In genomic region chr17:52536466-52536865, GRCh38 we compare ENCODE assay signal across 17 cellular contexts.
"Had no signal": no experiment of that assay in that cellular context is flagged by ENCODE, and none has a peak within 500 bp of the region (broad histone marks: within the 10 kb centered on the region; RNA-seq: fewer than 3 reads in every experiment).

No MANE protein-coding gene starts in this region.

- H3K4me3 ChIP-seq: coronary artery, lung had no signal

- H3K27ac ChIP-seq: coronary artery, parathyroid adenoma had no signal

- H3K4me1 ChIP-seq: parathyroid adenoma had no signal

- ATAC-seq: activated CD4-positive, alpha-beta T cell treated with anti-CD3 and anti-CD28 coated beads for 36 hours; esophagus mucosa; T-helper 17 cell had no signal

- DNase-seq: activated CD4-positive, alpha-beta memory T cell treated with anti-CD3 and anti-CD28 coated beads, Interleukin-2, amount 10 ng/mL, durations not matched to agents 7 days and 5 days; activated CD4-positive, alpha-beta T cell treated with anti-CD3 and anti-CD28 coated beads for 36 hours; activated effector memory CD4-positive, alpha-beta T cell treated with Interleukin-2 at 50 U/mL for 16 hours; activated naive CD4-positive, alpha-beta T cell treated with anti-CD3 and anti-CD28 coated beads, Interleukin-2, amount 50 U/mL, for 16 hours; activated T-cell treated with anti-CD3 and anti-CD28 coated beads, Interleukin-2, amount 50 U/mL, for 24 hours; caudate nucleus; immature natural killer cell; midbrain; retina; small intestine; stimulated activated CD4-positive, alpha-beta T cell treated with anti-CD3 and anti-CD28 coated beads, Interleukin-4, amount 100 ng/mL, for 24 hours; stimulated activated naive CD4-positive, alpha-beta T cell; T-helper 17 cell had no signal
